ENCODE assay signal across 13 cellular contexts in genomic region chr10:73905256-73906018, GRCh38. TPM values are rescaled to one million over a fixed set of nuclear protein-coding genes. Genes with fewer than 3 reads are reported as not detected.
A peak's percentile ranks its signal among the peaks of the same experiment; 100 is the strongest.
DNase-seq lines count a peak whose midpoint lies in the region; ATAC-seq and TF ChIP-seq lines count a peak whose summit lies in the region.
"Had no signal": no experiment of that assay in that cellular context is flagged by ENCODE, and none has a peak within 500 bp of the region (broad histone marks: within the 10 kb centered on the region; RNA-seq: fewer than 3 reads in every experiment).

No MANE protein-coding gene starts in this region.

- H4K5ac ChIP-seq in IMR-90 (ENCODE audit: low read depth, low read length), result peak overlapping the region; percentile 57

- peaks cover 0 to 23% of the 10 kb centered on the region in 2 experiments; a peak in 2 of 4 replicates for H3K79me1 ChIP-seq in IMR-90 (ENCODE audit: low read depth in 1 of 2, low read length in 2 of 2)

- peak overlapping the region; percentile 21 for H2BK15ac ChIP-seq in IMR-90 (ENCODE audit: low read depth, low read length)

- H2BK20ac ChIP-seq in IMR-90 (ENCODE audit: low read depth, low read length), result peak overlapping the region; percentile 87

- in situ Hi-C loops in IMR-90 (cut with MboI; ENCODE audit: low sequenced_read_pairs), result no loop called here

- peak overlapping the region; percentile 100 for H3K4ac ChIP-seq in IMR-90 (ENCODE audit: low read depth, low read length)

- H3K27ac ChIP-seq in IMR-90 (ENCODE audit: insufficient read depth, low read length) (peak overlapping the region; percentile 80), colonic mucosa (peak overlapping the region; percentile 69), neutrophil (peak overlapping the region; percentile 26)

- H4K20me1 ChIP-seq in IMR-90 (ENCODE audit: insufficient read depth, low read length), result peaks cover 3% of the 10 kb centered on the region; the same call in 1 of the 2 replicates

- H3K9me1 ChIP-seq in IMR-90 (ENCODE audit: insufficient read depth, low read length), result peaks cover 27% of the 10 kb centered on the region

- intact Hi-C loops in IMR-90 (cut with micrococcal nuclease), result loop anchor here (5.0 kb wide), 2 partner anchors 92 to 177 kb away; partner anchors contain the start of gene VCL
- intact Hi-C loops in colonic mucosa (cut with DNase I), result no loop called here
- intact Hi-C loops in activated T-helper 2 cell treated with anti-CD3 and anti-CD28 coated beads, Interferon-gamma antibody, Interleukin-2, Interleukin-4, amounts not matched to agents 10 μg/mL and 5 μg/mL and 100 μg/mL, durations not matched to agents 14 hours and 24 hours and 36 hours (cut with micrococcal nuclease), result no loop called here

- H2BK5ac ChIP-seq in IMR-90 (ENCODE audit: low read depth, low read length, poor library complexity, severe bottlenecking), result peak overlapping the region; percentile 95

- peak overlapping the region; percentile 55; the same call in 1 of the 2 replicates for H3K23ac ChIP-seq in IMR-90 (ENCODE audit: low read depth, low read length)

- dilution Hi-C loops in IMR-90 (cut with HindIII; ENCODE audit: low sequenced_read_pairs, unreplicated experiment), result no loop called here

- no peaks in the 10 kb centered on the region for H3K9me3 Mint-ChIP-seq in activated T-helper 2 cell treated with anti-CD3 and anti-CD28 coated beads, Interferon-gamma antibody, Interleukin-2, Interleukin-4, amounts not matched to agents 10 μg/mL and 5 μg/mL and 100 μg/mL, durations not matched to agents 14 hours and 24 hours and 36 hours
- no peaks in the 10 kb centered on the region for H3K9me3 Mint-ChIP-seq in activated CD8-positive, alpha-beta T cell treated with anti-CD3 and anti-CD28 coated beads, Interleukin-2, amount 10 ng/mL, durations not matched to agents 7 days and 5 days (ENCODE audit: insufficient read depth)

- peak overlapping the region; percentile 92 for H4K91ac ChIP-seq in IMR-90 (ENCODE audit: insufficient read depth, low read depth, low read length)

- no peak for TF ChIP-seq CTCF in IMR-90 (conservative IDR thresholded peaks at IDR 0.05; ENCODE audit: low read depth, low read length)
- TF ChIP-seq CTCF in colonic mucosa (IDR thresholded peaks at IDR 0.05), result no peak
- no peak for TF ChIP-seq CTCF in neutrophil (IDR thresholded peaks at IDR 0.05)

- H3K36me3 Mint-ChIP-seq in activated T-helper 2 cell treated with anti-CD3 and anti-CD28 coated beads, Interferon-gamma antibody, Interleukin-2, Interleukin-4, amounts not matched to agents 10 μg/mL and 5 μg/mL and 100 μg/mL, durations not matched to agents 14 hours and 24 hours and 36 hours (ENCODE audit: low read depth), result no peaks in the 10 kb centered on the region
- no peaks in the 10 kb centered on the region for H3K36me3 Mint-ChIP-seq in activated CD8-positive, alpha-beta T cell treated with anti-CD3 and anti-CD28 coated beads, Interleukin-2, amount 10 ng/mL, durations not matched to agents 7 days and 5 days (ENCODE audit: low read depth)

- peak overlapping the region; percentile 87 for H2AK5ac ChIP-seq in IMR-90 (ENCODE audit: low read depth, low read length)

- peak overlapping the region; percentile 27 for H2AFZ ChIP-seq in IMR-90 (replicated peaks; ENCODE audit: low read length, poor library complexity)

- H3K9me3 ChIP-seq in IMR-90 (ENCODE audit: control insufficient read depth, insufficient read depth, low read length), result no peaks in the 10 kb centered on the region
- H3K9me3 ChIP-seq in colonic mucosa, result no peaks in the 10 kb centered on the region
- H3K9me3 ChIP-seq in neutrophil, result no peaks in the 10 kb centered on the region
- H3K9me3 ChIP-seq: body of pancreas had no signal

- POLR2A ChIA-PET in IMR-90 (lab: Charles Lee; ENCODE audit: unreplicated experiment), result no interaction called here
- POLR2A ChIA-PET in activated CD8-positive, alpha-beta T cell treated with anti-CD3 and anti-CD28 coated beads, Interleukin-2, amount 10 ng/mL, durations not matched to agents 7 days and 5 days (lab: Charles Lee), result no interaction called here

- peaks cover 29% of the 10 kb centered on the region for H3K4me1 Mint-ChIP-seq in activated T-helper 2 cell treated with anti-CD3 and anti-CD28 coated beads, Interferon-gamma antibody, Interleukin-2, Interleukin-4, amounts not matched to agents 10 μg/mL and 5 μg/mL and 100 μg/mL, durations not matched to agents 14 hours and 24 hours and 36 hours (ENCODE audit: low read depth)
- H3K4me1 Mint-ChIP-seq in activated CD8-positive, alpha-beta T cell treated with anti-CD3 and anti-CD28 coated beads, Interleukin-2, amount 10 ng/mL, durations not matched to agents 7 days and 5 days (ENCODE audit: low read depth), result peaks cover 40% of the 10 kb centered on the region

- 100% methylated on average over 1 of the region's 4 CpGs for WGBS in IMR-90 (ENCODE audit: extremely low coverage in 2 of 2, insufficient read length in 1 of 2), 2 experiments

- H3K56ac ChIP-seq in IMR-90 (ENCODE audit: extremely low read depth, insufficient read depth, low read length), result peak overlapping the region; percentile 21

- CTCF ChIA-PET in IMR-90 (lab: Yijun Ruan, JAX), result interaction anchor here (0.9 to 1.4 kb wide), 4 partner anchors 16 to 94 kb away, joined by 3 to 5 read pairs (median 4); no protein-coding TSS in a partner anchor
- CTCF ChIA-PET in activated CD8-positive, alpha-beta T cell treated with anti-CD3 and anti-CD28 coated beads, Interleukin-2, amount 10 ng/mL, durations not matched to agents 7 days and 5 days (lab: Charles Lee), result no interaction called here

- no peak for TF ChIP-seq POLR2A in IMR-90 (IDR thresholded peaks at IDR 0.05; ENCODE audit: low read depth, low read length)

- H3K18ac ChIP-seq in IMR-90 (ENCODE audit: low read depth, low read length), result peak overlapping the region; percentile 67

- H3K27me3 Mint-ChIP-seq in activated T-helper 2 cell treated with anti-CD3 and anti-CD28 coated beads, Interferon-gamma antibody, Interleukin-2, Interleukin-4, amounts not matched to agents 10 μg/mL and 5 μg/mL and 100 μg/mL, durations not matched to agents 14 hours and 24 hours and 36 hours (ENCODE audit: low read depth), result peaks cover 6% of the 10 kb centered on the region
- peaks cover 23% of the 10 kb centered on the region for H3K27me3 Mint-ChIP-seq in activated CD8-positive, alpha-beta T cell treated with anti-CD3 and anti-CD28 coated beads, Interleukin-2, amount 10 ng/mL, durations not matched to agents 7 days and 5 days (ENCODE audit: low read depth)

- DNase-seq in COLO668 (lab: John Stamatoyannopoulos, UW; ENCODE audit: unreplicated experiment) (peak; percentile 17), IMR-90 (no peak), colonic mucosa (no peak), NCI-H774 (lab: John Stamatoyannopoulos, UW) (no peak), COLO829 (ENCODE audit: low spot score) (no peak)
- no peak for DNase-seq in activated T-helper 2 cell treated with anti-CD3 and anti-CD28 coated beads, Interferon-gamma antibody, Interleukin-2, Interleukin-4, amounts not matched to agents 10 μg/mL and 5 μg/mL and 100 μg/mL, durations not matched to agents 14 hours and 24 hours and 36 hours (ENCODE audit: low spot score)
- no peak for DNase-seq in activated CD8-positive, alpha-beta T cell treated with anti-CD3 and anti-CD28 coated beads, Interleukin-2, amount 10 ng/mL, durations not matched to agents 7 days and 5 days
- DNase-seq: activated T-cell treated with anti-CD3 and anti-CD28 coated beads, Interleukin-2, amount 50 U/mL, for 48 hours; body of pancreas; islet precursor cell; NCI-H187 treated with DMSO at 0.1 percent for 48 hours; stimulated activated CD4-positive, alpha-beta T cell treated with anti-CD3 and anti-CD28 coated beads, Interleukin-4, amount 100 ng/mL, for 4 hours had no signal

- H3K4me2 ChIP-seq in IMR-90 (ENCODE audit: low read depth, low read length), result no peak overlapping the region

- H3K27me3 ChIP-seq in IMR-90 (ENCODE audit: control insufficient read depth, insufficient read depth, low read length), result no peaks in the 10 kb centered on the region
- no peaks in the 10 kb centered on the region for H3K27me3 ChIP-seq in colonic mucosa
- H3K27me3 ChIP-seq in neutrophil, result no peaks in the 10 kb centered on the region
- H3K27me3 ChIP-seq: body of pancreas had no signal

- no TSS peak for BruUV-seq in IMR-90 (replicated peaks; lab: Mats Ljungman, UMichigan)

- peak overlapping the region; percentile 57 to 87 for H4K8ac ChIP-seq in IMR-90 (ENCODE audit: low read depth in 2 of 2, low read length in 2 of 2)

- no peak for TF ChIP-seq RAD21 in IMR-90 (IDR thresholded peaks at IDR 0.05; ENCODE audit: low read length)

- peak overlapping the region; percentile 100 for H2BK120ac ChIP-seq in IMR-90 (ENCODE audit: low read depth, low read length)

- no peak for ATAC-seq in IMR-90 (ENCODE audit: low read depth)
- ATAC-seq in activated CD8-positive, alpha-beta T cell treated with anti-CD3 and anti-CD28 coated beads, Interleukin-2, amount 10 ng/mL, durations not matched to agents 7 days and 5 days, result no peak

- H3K4me3 Mint-ChIP-seq in activated T-helper 2 cell treated with anti-CD3 and anti-CD28 coated beads, Interferon-gamma antibody, Interleukin-2, Interleukin-4, amounts not matched to agents 10 μg/mL and 5 μg/mL and 100 μg/mL, durations not matched to agents 14 hours and 24 hours and 36 hours (ENCODE audit: low read depth), result no peak overlapping the region
- no peak overlapping the region for H3K4me3 Mint-ChIP-seq in activated CD8-positive, alpha-beta T cell treated with anti-CD3 and anti-CD28 coated beads, Interleukin-2, amount 10 ng/mL, durations not matched to agents 7 days and 5 days

- peak overlapping the region; percentile 96 for H3K14ac ChIP-seq in IMR-90 (replicated peaks; ENCODE audit: low read depth, low read length)

- no peak overlapping the region for H3K4me3 ChIP-seq in IMR-90 (ENCODE audit: insufficient read depth, low read depth, low read length)
- H3K4me3 ChIP-seq in colonic mucosa, result no peak overlapping the region
- H3K4me3 ChIP-seq in neutrophil (ENCODE audit: low read depth in 1 of 2, low read length in 1 of 2), result no peak overlapping the region
- H3K4me3 ChIP-seq: body of pancreas had no signal

- H3K9ac ChIP-seq in IMR-90 (ENCODE audit: low read depth, low read length), result no peak overlapping the region
- no peak overlapping the region for H3K9ac ChIP-seq in colonic mucosa (ENCODE audit: low read depth in 2 of 2, low read length in 2 of 2)

- H3K36me3 ChIP-seq in IMR-90 (ENCODE audit: control insufficient read depth, insufficient read depth, low read length) (no peaks in the 10 kb centered on the region), colonic mucosa (no peaks in the 10 kb centered on the region), neutrophil (no peaks in the 10 kb centered on the region)

- H3K4me1 ChIP-seq in IMR-90 (ENCODE audit: control insufficient read depth, insufficient read depth, low read length) (peaks cover 27% of the 10 kb centered on the region), colonic mucosa (peaks cover 4% of the 10 kb centered on the region), neutrophil (ENCODE audit: control insufficient read depth in 1 of 2, insufficient read depth in 1 of 2, low read depth in 1 of 2, low read length in 1 of 2) (peaks cover 58 to 61% of the 10 kb centered on the region in 2 experiments)

- no peak overlapping the region for H2AK9ac ChIP-seq in IMR-90 (replicated peaks; ENCODE audit: low read depth, low read length, poor library complexity)

- H3K27ac Mint-ChIP-seq in activated T-helper 2 cell treated with anti-CD3 and anti-CD28 coated beads, Interferon-gamma antibody, Interleukin-2, Interleukin-4, amounts not matched to agents 10 μg/mL and 5 μg/mL and 100 μg/mL, durations not matched to agents 14 hours and 24 hours and 36 hours, result no peak overlapping the region
- no peak overlapping the region for H3K27ac Mint-ChIP-seq in activated CD8-positive, alpha-beta T cell treated with anti-CD3 and anti-CD28 coated beads, Interleukin-2, amount 10 ng/mL, durations not matched to agents 7 days and 5 days

RNA-seq across cellular contexts. Expression of gene PLAU, which starts 5.5 kb away (rescaled TPM):
- total RNA-seq in IMR-90 (2012; rRNA removed), result 115 and 123 TPM in 2 replicates
- polyA plus RNA-seq in IMR-90 (2012; rRNA removed), result 230 and 283 TPM in 2 replicates
- polyA plus RNA-seq in IMR-90 (2012; cell fraction: cytosol; rRNA removed), result 215 and 255 TPM in 2 replicates
- 331 and 562 TPM in 2 replicates for polyA plus RNA-seq in IMR-90 (2012; cell fraction: nucleus; rRNA removed; ENCODE audit: low replicate concordance)
- total RNA-seq in colonic mucosa, result 10 to 100 TPM in 1 of 2 donors, 1 to 10 TPM in 1; 4.0 to 11.4 TPM
- 1.7 and 1.8 TPM in 2 replicates for total RNA-seq in activated T-helper 2 cell treated with anti-CD3 and anti-CD28 coated beads, Interferon-gamma antibody, Interleukin-2, Interleukin-4, amounts not matched to agents 10 μg/mL and 5 μg/mL and 100 μg/mL, durations not matched to agents 14 hours and 24 hours and 36 hours
- total RNA-seq in activated CD8-positive, alpha-beta T cell treated with anti-CD3 and anti-CD28 coated beads, Interleukin-2, amount 10 ng/mL, durations not matched to agents 7 days and 5 days, result 1 to 10 TPM; 1.1 to 1.6 TPM

RNA-seq across cellular contexts. Expression of gene CAMK2G, which starts 31.1 kb away (rescaled TPM):
- total RNA-seq in IMR-90 (2012; rRNA removed), result 18.9 and 20.4 TPM in 2 replicates
- polyA plus RNA-seq in IMR-90 (2012; rRNA removed), result 24.0 and 25.4 TPM in 2 replicates
- 19.3 and 21.1 TPM in 2 replicates for polyA plus RNA-seq in IMR-90 (2012; cell fraction: cytosol; rRNA removed)
- 51.4 and 75.4 TPM in 2 replicates for polyA plus RNA-seq in IMR-90 (2012; cell fraction: nucleus; rRNA removed; ENCODE audit: low replicate concordance)
- 10 to 100 TPM; 40.0 to 45.8 TPM for total RNA-seq in colonic mucosa
- total RNA-seq in activated T-helper 2 cell treated with anti-CD3 and anti-CD28 coated beads, Interferon-gamma antibody, Interleukin-2, Interleukin-4, amounts not matched to agents 10 μg/mL and 5 μg/mL and 100 μg/mL, durations not matched to agents 14 hours and 24 hours and 36 hours, result 25.8 and 26.4 TPM in 2 replicates
- total RNA-seq in activated CD8-positive, alpha-beta T cell treated with anti-CD3 and anti-CD28 coated beads, Interleukin-2, amount 10 ng/mL, durations not matched to agents 7 days and 5 days, result 10 to 100 TPM; 43.2 to 48.4 TPM

Comparison
In these comparisons a context has a peak if more than half of its experiments do, and no peak if none do; other contexts are left out.
1. H3K27ac ChIP-seq: peak in every context shown above with its lines; median percentile 80 in IMR-90; 69 in colonic mucosa; 26 in neutrophil.